ENCODE assay signal across 7 cellular contexts in the genomic region with DNA sequence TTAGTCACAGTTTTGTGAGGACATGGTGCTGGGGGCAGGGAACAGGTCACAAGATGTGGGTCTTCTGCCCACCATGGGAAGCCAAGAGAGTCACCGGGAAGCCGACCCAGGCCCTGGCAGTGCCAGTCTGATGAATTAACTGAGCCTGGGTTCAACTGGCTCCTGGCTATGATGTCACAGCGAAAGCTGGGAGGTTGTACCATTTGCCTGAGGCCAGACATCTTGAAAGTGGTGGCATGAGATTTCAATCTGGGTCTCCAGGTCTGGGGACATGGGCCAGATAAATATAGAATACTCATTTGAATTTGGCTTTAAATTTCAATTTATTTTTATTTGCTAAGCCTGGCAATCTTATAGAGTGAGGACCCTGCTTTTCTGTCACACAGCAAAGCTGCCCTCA.
"Had no signal": no experiment of that assay in that cellular context is flagged by ENCODE, and none has a peak within 500 bp of the region (broad histone marks: within the 10 kb centered on the region; RNA-seq: fewer than 3 reads in every experiment).

No MANE protein-coding gene starts in this region.

- ATAC-seq: HepG2 had no signal

- H3K4me2 ChIP-seq: GM23338, KMS-11 had no signal

- H3K9ac ChIP-seq: KMS-11 had no signal

- H3K27ac ChIP-seq: HL-60, KMS-11 had no signal

- DNase-seq: H9, HCEC 1CT, KBM-7 had no signal

- H3K4me3 ChIP-seq: GM23338 had no signal

- H2AFZ ChIP-seq: GM23338 had no signal
